Comparison of ENCODE assay signal across 8 cellular contexts in genomic region chr7:65038767-65039166, GRCh38. TPM values are rescaled to one million over a fixed set of nuclear protein-coding genes. Genes with fewer than 3 reads are reported as not detected.
DNase-seq lines count a peak whose midpoint lies in the region; ATAC-seq and TF ChIP-seq lines count a peak whose summit lies in the region.
"Not testable (repeated sequence)": the region's sequence is repeated elsewhere in the genome, so short reads cannot be mapped to it uniquely, and the experiment has no call there.

No MANE protein-coding gene starts in this region.

- H3K27ac ChIP-seq in uterus: peak overlapping the region; percentile 76 to 94

- H3K9me3 ChIP-seq in uterus: not testable (repeated sequence)

- DNase-seq in NCI-H2081 (lab: John Stamatoyannopoulos, UW): peak; percentile 29 to 51
- peak; percentile 14 to 32 for DNase-seq in cardiac fibroblast (ENCODE audit: low read depth in 2 of 2)
- peak; percentile 85 for DNase-seq in posterior vena cava (ENCODE audit: low spot score)
- peak; percentile 20 to 26 for DNase-seq in uterus

- not testable (repeated sequence) for H3K27me3 ChIP-seq in uterus

- not testable (repeated sequence) for H3K4me1 ChIP-seq in uterus

- intact Hi-C loops in posterior vena cava (cut with DNase I); uterus (cut with DNase I; ENCODE audit: low total_unique reads): not testable (repeated sequence)

- H3K36me3 ChIP-seq in uterus: not testable (repeated sequence)

- ATAC-seq in GM18505 (IDR thresholded peaks at IDR 0.05; ENCODE audit: unreplicated experiment): peak; percentile 28
- ATAC-seq in HG02943 (IDR thresholded peaks at IDR 0.05; ENCODE audit: low read depth, unreplicated experiment): peak; percentile 6

- not testable (repeated sequence) for TF ChIP-seq POLR2A in GM18505 (IDR thresholded peaks at IDR 0.05; ENCODE audit: borderline replicate concordance, extremely low read depth, insufficient read depth, insufficient read length); uterus (IDR thresholded peaks at IDR 0.05)

- H3K4me3 ChIP-seq in WI38 (ENCODE audit: low read depth, low read length): peak overlapping the region; percentile 75
- H3K4me3 ChIP-seq in cardiac fibroblast (replicated peaks in 1 of 2; ENCODE audit: low read depth in 2 of 2, low read length in 2 of 2): peak overlapping the region; percentile 70 to 72
- peak overlapping the region; percentile 74 for H3K4me3 ChIP-seq in iPS-11a (ENCODE audit: low read depth, low read length)
- H3K4me3 ChIP-seq in uterus: peak overlapping the region; percentile 59 to 98

- not testable (repeated sequence) for TF ChIP-seq CTCF in WI38 (IDR thresholded peaks at IDR 0.05; ENCODE audit: low read depth, low read length); cardiac fibroblast (IDR thresholded peaks at IDR 0.05; ENCODE audit: low read depth, low read length); uterus (IDR thresholded peaks at IDR 0.05)

RNA-seq across cellular contexts. Expression of gene ERV3-1, which starts 32.3 kb away (rescaled TPM):
- 10 to 100 TPM in 1 of 2 donors, 1 to 10 TPM in 1; 9.5 to 11.8 TPM for total RNA-seq in posterior vena cava
- 10 to 100 TPM in 3 of 4 donors, 1 to 10 TPM in 1; 7.9 to 28.2 (median 15.8) TPM for total RNA-seq in uterus

RNA-seq across cellular contexts. Expression of gene ZNF117, which starts 47.9 kb away (rescaled TPM):
- total RNA-seq in posterior vena cava (10 to 100 TPM in 1 of 2 donors, 1 to 10 TPM in 1; 9.9 to 12.2 TPM), uterus (10 to 100 TPM in 3 of 4 donors, 1 to 10 TPM in 1; 9.4 to 32.0 (median 12.7) TPM)

Comparison
In these comparisons a context has a peak if more than half of its experiments do, and no peak if none do; other contexts are left out.
1. Peak in every context shown above with its lines: DNase-seq, ATAC-seq, H3K4me3 ChIP-seq and H3K27ac ChIP-seq.
2. DNase-seq: peak in every context shown above with its lines; median percentile 85 in posterior vena cava; 40 in NCI-H2081; 23 in cardiac fibroblast; 23 in uterus.